In the genomic region with DNA sequence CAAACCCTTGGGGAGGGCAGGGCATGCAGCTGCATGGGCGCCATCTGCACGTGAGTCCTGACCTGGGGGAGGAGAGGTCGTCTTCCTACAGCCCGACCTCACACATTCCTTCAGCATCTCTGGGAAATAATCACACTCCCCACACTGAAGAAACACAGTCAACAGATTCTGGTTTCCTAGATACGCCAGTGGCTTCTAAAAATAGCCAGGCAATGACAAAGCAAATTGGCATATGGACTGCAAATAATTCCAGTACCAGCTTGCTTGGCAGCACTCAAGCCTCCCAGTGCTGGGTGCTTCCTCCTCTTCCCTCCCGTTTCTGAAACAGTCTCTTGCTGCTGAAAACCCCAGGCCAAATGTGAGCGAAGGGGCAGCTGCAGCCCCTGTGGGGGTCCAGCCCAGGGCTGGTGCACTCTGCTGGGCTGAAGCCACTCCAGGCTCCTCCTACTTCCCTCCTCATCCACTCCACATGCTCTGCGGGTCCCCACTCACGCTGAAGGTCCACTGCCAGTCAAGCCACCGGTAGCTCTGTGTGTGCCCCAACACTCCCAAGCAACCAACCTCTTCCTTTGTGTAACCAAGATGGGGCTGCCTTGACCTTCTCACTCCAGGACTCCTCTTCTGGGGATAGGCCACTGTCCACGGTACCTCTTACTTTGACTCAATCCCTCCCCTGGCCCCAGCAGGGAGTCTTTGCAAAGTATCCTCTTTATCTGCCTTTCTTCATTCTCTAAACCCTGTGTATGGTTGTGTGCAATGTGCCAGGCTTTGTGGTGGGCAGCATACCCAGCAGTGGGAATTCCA, we compare ENCODE assay signal across 9 cellular contexts.
A peak's percentile ranks its signal among the peaks of the same experiment; 100 is the strongest.
DNase-seq lines count a peak whose midpoint lies in the region; ATAC-seq and TF ChIP-seq lines count a peak whose summit lies in the region.
"Had no signal": no experiment of that assay in that cellular context is flagged by ENCODE, and none has a peak within 500 bp of the region (broad histone marks: within the 10 kb centered on the region; RNA-seq: fewer than 3 reads in every experiment).

No MANE protein-coding gene starts in this region.

- H3K9me3 ChIP-seq in prostate gland, result no peaks in the 10 kb centered on the region

- no peak for TF ChIP-seq POLR2A in prostate gland (IDR thresholded peaks at IDR 0.05)

- DNase-seq in Daoy (ENCODE audit: low read depth) (peak; percentile 52), NCI-H345 treated with DMSO at 0.1 percent for 48 hours (lab: John Stamatoyannopoulos, UW; ENCODE audit: unreplicated experiment) (peak; percentile 19), fibroblast of gingiva (ENCODE audit: low read depth) (peak; percentile 65), prostate gland (ENCODE audit: low spot score) (peak; percentile 68), NCI-H1930 (lab: John Stamatoyannopoulos, UW) (no peak), GM19238 (ENCODE audit: insufficient read length, low spot score) (no peak), GM20000 (ENCODE audit: low spot score) (no peak)
- DNase-seq: activated effector memory CD4-positive, alpha-beta T cell treated with Interleukin-2 at 50 U/mL for 16 hours had no signal

- H3K36me3 ChIP-seq in prostate gland, result no peaks in the 10 kb centered on the region

- peaks cover 5% of the 10 kb centered on the region for H3K4me1 ChIP-seq in prostate gland (replicated peaks)

- intact Hi-C loops in prostate gland (cut with DNase I), result no loop called here

- TF ChIP-seq CTCF in prostate gland (IDR thresholded peaks at IDR 0.05), result no peak
- TF ChIP-seq CTCF in GM20000 (IDR thresholded peaks at IDR 0.05; ENCODE audit: extremely low read depth, missing control alignments), result no peak

- peak overlapping the region; percentile 56 to 65 for H3K27ac ChIP-seq in prostate gland

- no peak overlapping the region for H3K4me3 ChIP-seq in prostate gland

- no peaks in the 10 kb centered on the region for H3K27me3 ChIP-seq in prostate gland (replicated peaks; ENCODE audit: insufficient read depth)

- WGBS in prostate gland, result 37% methylated on average over 11 of the region's 11 CpGs

- no peak for ATAC-seq in GM21619 (IDR thresholded peaks at IDR 0.05; ENCODE audit: unreplicated experiment)

Comparison
In these comparisons a context has a peak if more than half of its experiments do, and no peak if none do; other contexts are left out.
1. DNase-seq: peak in Daoy (single experiment), NCI-H345 treated with DMSO at 0.1 percent for 48 hours (single experiment), fibroblast of gingiva (single experiment) and prostate gland (single experiment); none in NCI-H1930 (0 of 2), GM19238 (single experiment) and GM20000 (single experiment).